Comparison of ENCODE assay signal across 9 cellular contexts in the genomic region with DNA sequence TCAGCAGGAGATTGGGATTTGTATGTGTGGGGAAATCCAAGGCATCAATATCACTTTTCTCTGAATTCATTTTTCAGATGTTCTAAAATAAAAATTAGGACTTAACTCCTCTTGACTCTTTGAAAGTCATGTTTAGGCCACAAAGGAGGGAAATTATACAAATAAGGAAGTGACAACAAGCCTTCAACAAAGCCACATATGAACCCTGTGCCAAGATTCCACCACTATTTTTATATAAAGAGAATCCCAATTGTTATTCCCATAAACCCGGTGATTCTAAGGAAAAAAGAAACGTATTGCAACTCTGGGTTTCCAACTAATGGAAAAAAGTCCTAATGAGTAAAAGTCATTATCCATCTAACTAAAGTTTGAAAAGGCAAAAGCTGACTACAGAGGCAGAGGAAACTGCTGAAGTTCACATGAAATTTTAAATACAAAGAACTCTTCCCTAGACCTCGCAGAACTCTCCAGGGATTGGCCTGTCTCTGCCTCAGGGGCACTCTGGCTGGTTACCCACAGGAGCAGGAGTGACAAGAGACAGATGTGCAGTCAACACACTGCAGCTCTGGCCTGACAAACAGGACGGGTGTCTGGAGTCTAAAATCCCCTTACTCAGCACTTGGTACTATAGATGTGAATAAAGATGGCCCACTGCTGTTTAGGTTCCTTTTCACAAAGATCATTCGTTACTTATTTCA. TPM values are rescaled to one million over a fixed set of nuclear protein-coding genes. Genes with fewer than 3 reads are reported as not detected.
DNase-seq lines count a peak whose midpoint lies in the region; ATAC-seq and TF ChIP-seq lines count a peak whose summit lies in the region.
"Had no signal": no experiment of that assay in that cellular context is flagged by ENCODE, and none has a peak within 500 bp of the region (broad histone marks: within the 10 kb centered on the region; RNA-seq: fewer than 3 reads in every experiment).

No MANE protein-coding gene starts in this region.

- peak overlapping the region; percentile 91 to 92 for H3K27ac Mint-ChIP-seq in T-cell
- H3K27ac Mint-ChIP-seq in glutamatergic neuron (ENCODE audit: unreplicated experiment): peak overlapping the region; percentile 71

- no peaks in the 10 kb centered on the region for H3K9me3 ChIP-seq in HUES48 (ENCODE audit: control insufficient read depth, insufficient read depth, low read length)
- no peaks in the 10 kb centered on the region for H3K9me3 ChIP-seq in spleen
- H3K9me3 ChIP-seq: HAP-1 had no signal

- H3K9ac ChIP-seq in HUES48 (ENCODE audit: low read depth, low read length): no peak overlapping the region

- no peak for ATAC-seq in T-cell (replicated peaks in 1 of 4)

- POLR2A ChIA-PET in T-cell (lab: Charles Lee): no interaction called here

- peak overlapping the region; percentile 9 to 55 (median 55) for H3K4me3 Mint-ChIP-seq in T-cell
- H3K4me3 Mint-ChIP-seq in glutamatergic neuron (ENCODE audit: unreplicated experiment): no peak overlapping the region

- peaks cover 47 to 71% (median 59%) of the 10 kb centered on the region in 3 donors for H3K4me1 Mint-ChIP-seq in T-cell
- peaks cover 19% of the 10 kb centered on the region for H3K4me1 Mint-ChIP-seq in glutamatergic neuron (ENCODE audit: low read depth, unreplicated experiment)

- H3K4me1 ChIP-seq in HUES48 (ENCODE audit: control insufficient read depth, insufficient read depth, low read length) (peaks cover 12% of the 10 kb centered on the region; the same call in 1 of the 2 replicates), spleen (peaks cover 22 to 79% (median 45%) of the 10 kb centered on the region in 6 donors)
- H3K4me1 ChIP-seq: HAP-1 had no signal

- H3K36me3 Mint-ChIP-seq in T-cell (peaks cover 28% of the 10 kb centered on the region), glutamatergic neuron (ENCODE audit: unreplicated experiment) (peaks cover 10% of the 10 kb centered on the region)

- peak overlapping the region; percentile 42 for H3K27ac ChIP-seq in HUES48 (ENCODE audit: low read depth, low read length)
- H3K27ac ChIP-seq in spleen: peak overlapping the region; percentile 48 to 86 (median 77)

- no peaks in the 10 kb centered on the region for H3K9me3 Mint-ChIP-seq in T-cell
- peaks cover 4% of the 10 kb centered on the region for H3K9me3 Mint-ChIP-seq in glutamatergic neuron (ENCODE audit: unreplicated experiment)

- H3K4me3 ChIP-seq in HUES48 (ENCODE audit: low read depth, low read length) (no peak overlapping the region), spleen (peak overlapping the region in 1 of 8 donors; percentile 22)
- H3K4me3 ChIP-seq: HAP-1 had no signal

- intact Hi-C loops in spleen (cut with DNase I; ENCODE audit: low total_unique reads): no loop called here

- no peaks in the 10 kb centered on the region for H3K27me3 Mint-ChIP-seq in T-cell
- peaks cover 4% of the 10 kb centered on the region for H3K27me3 Mint-ChIP-seq in glutamatergic neuron (ENCODE audit: unreplicated experiment)

- CTCF ChIA-PET in T-cell (lab: Charles Lee): interaction anchor here in 1 of 2 donors (0.6 kb wide), 1 partner anchor 47 kb away, joined by 4 read pairs; no protein-coding TSS in a partner anchor

- no peak for TF ChIP-seq CTCF in glutamatergic neuron (IDR thresholded peaks at IDR 0.05; ENCODE audit: partially characterized antibody, unreplicated experiment)
- TF ChIP-seq CTCF in spleen (IDR thresholded peaks at IDR 0.05 in 8 of 11, conservative IDR thresholded peaks at IDR 0.05 in 3 of 11): no peak

- H3K36me3 ChIP-seq in HUES48 (ENCODE audit: control insufficient read depth, insufficient read depth, low read length): peaks cover 44% of the 10 kb centered on the region
- H3K36me3 ChIP-seq in spleen: peaks cover 0 to 69% (median 21%) of the 10 kb centered on the region in 6 donors

- TF ChIP-seq POLR2A in spleen (IDR thresholded peaks at IDR 0.05): no peak

- 58 to 70% (median 69%) methylated on average over 5 of the region's 5 CpGs for WGBS in spleen, 5 donors

- DNase-seq in T-cell: no peak
- no peak for DNase-seq in glutamatergic neuron
- no peak for DNase-seq in spleen
- no peak for DNase-seq in HCEC 1CT
- DNase-seq in stimulated activated CD4-positive, alpha-beta T cell treated with anti-CD3 and anti-CD28 coated beads, Interleukin-15, amount 100 ng/mL, for 24 hours: no peak
- no peak for DNase-seq in NCI-H1694 (lab: John Stamatoyannopoulos, UW)
- DNase-seq: midbrain had no signal

- H3K27me3 ChIP-seq in HUES48 (ENCODE audit: control insufficient read depth, insufficient read depth, low read length) (no peaks in the 10 kb centered on the region), spleen (replicated peaks in 1 of 7) (no peaks in the 10 kb centered on the region)

RNA-seq across cellular contexts. Expression of a gene that starts 11.5 kb away (rescaled TPM):
- total RNA-seq in T-cell: 10 to 100 TPM; 35.2 to 52.7 (median 39.4) TPM
- 44.8 TPM for total RNA-seq in glutamatergic neuron (ENCODE audit: unreplicated experiment)
- 10 to 100 TPM; 47.2 to 84.2 (median 68.9) TPM for total RNA-seq in spleen
- polyA plus RNA-seq in spleen: 10 to 100 TPM in 2 of 3 donors, 1 to 10 TPM in 1; 8.1 to 13.3 (median 11.2) TPM
